Comparison of ENCODE assay signal across 26 cellular contexts in the genomic region with DNA sequence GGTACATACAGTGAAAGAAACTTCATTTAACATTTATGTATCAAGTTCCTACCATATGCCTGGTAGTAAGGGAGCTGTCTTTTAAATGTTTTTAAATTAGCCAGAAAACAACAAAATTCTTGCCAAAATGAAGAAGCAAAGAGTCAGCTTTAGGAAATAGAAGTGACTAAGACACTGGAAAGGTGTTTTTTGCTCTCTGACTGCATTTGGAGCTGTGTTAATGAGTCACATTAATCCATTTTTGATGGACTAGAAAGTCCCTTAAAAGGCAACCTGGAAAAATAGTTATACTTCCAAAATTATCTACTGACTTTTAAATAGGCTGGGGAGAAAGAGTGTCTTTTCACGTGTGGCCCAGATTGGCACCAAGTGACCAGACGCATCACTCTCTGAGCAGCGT. TPM values are rescaled to one million over a fixed set of nuclear protein-coding genes. Genes with fewer than 3 reads are reported as not detected.
"Had no signal": no experiment of that assay in that cellular context is flagged by ENCODE, and none has a peak within 500 bp of the region (broad histone marks: within the 10 kb centered on the region; RNA-seq: fewer than 3 reads in every experiment).

No MANE protein-coding gene starts in this region.

- H3K4me1 ChIP-seq: ascending aorta, gastrocnemius medialis, sigmoid colon, stomach had no signal

- DNase-seq: activated B cell treated with CpG ODN at 0.5 μM for 24 hours; activated CD8-positive, alpha-beta memory T cell treated with anti-CD3 and anti-CD28 coated beads, Interleukin-2, amount 10 ng/mL, durations not matched to agents 7 days and 5 days; activated CD8-positive, alpha-beta T cell treated with anti-CD3 and anti-CD28 coated beads, Interleukin-2, amount 10 ng/mL, durations not matched to agents 7 days and 5 days; activated naive CD4-positive, alpha-beta T cell treated with anti-CD3 and anti-CD28 coated beads for 36 hours; activated naive CD8-positive, alpha-beta T cell treated with anti-CD3 and anti-CD28 coated beads, Interleukin-2, amount 10 ng/mL, durations not matched to agents 7 days and 5 days; activated T-cell treated with anti-CD3 and anti-CD28 coated beads, Interleukin-2, amount 50 U/mL, for 48 hours; caudate nucleus; cortex of kidney; esophagus squamous epithelium; gastrocnemius medialis; glutamatergic neuron; left cardiac atrium; left ventricle myocardium superior; naive B cell; nephron progenitor cell; ovary; sigmoid colon; stimulated activated CD4-positive, alpha-beta T cell treated with anti-CD3 and anti-CD28 coated beads, Interleukin-1b, Interleukin-23, amount 100 ng/mL, for 48 hours; stimulated activated naive B cell treated with anti-CD40 and anti-IgM and Interleukin-4, amounts not matched to agents 10 μg/mL and 1 μg/mL and 100 μg/mL, for 72 hours; stomach; T-helper 1 cell; thyroid gland had no signal

- H3K36me3 ChIP-seq: ascending aorta, esophagus squamous epithelium, gastrocnemius medialis, ovary, sigmoid colon, stomach, thyroid gland had no signal

- ATAC-seq: activated CD8-positive, alpha-beta memory T cell treated with anti-CD3 and anti-CD28 coated beads, Interleukin-2, amount 10 ng/mL, durations not matched to agents 7 days and 5 days; activated CD8-positive, alpha-beta T cell treated with anti-CD3 and anti-CD28 coated beads, Interleukin-2, amount 10 ng/mL, durations not matched to agents 7 days and 5 days; gastrocnemius medialis; left cardiac atrium; left ventricle myocardium superior; stimulated activated naive B cell treated with anti-CD40 and anti-IgM and Interleukin-4, amounts not matched to agents 10 μg/mL and 1 μg/mL and 100 μg/mL, for 72 hours had no signal

- H3K27ac ChIP-seq: ascending aorta, esophagus squamous epithelium, gastrocnemius medialis, ovary, sigmoid colon, stomach, thyroid gland had no signal

- H3K27me3 ChIP-seq: ascending aorta, gastrocnemius medialis, ovary, sigmoid colon, stomach, thyroid gland had no signal

- H3K9me3 ChIP-seq: gastrocnemius medialis, ovary, sigmoid colon, stomach, thyroid gland had no signal

- H3K4me2 ChIP-seq: smooth muscle cell had no signal

- H3K4me3 ChIP-seq: ascending aorta, esophagus squamous epithelium, gastrocnemius medialis, ovary, sigmoid colon, smooth muscle cell, stomach, thyroid gland had no signal

- FAIRE-seq: islet of Langerhans had no signal

RNA-seq across cellular contexts. Expression of gene COL17A1, which starts 3.9 kb away (rescaled TPM):
- total RNA-seq: activated B cell treated with CpG ODN at 0.5 μM for 24 hours; activated CD8-positive, alpha-beta memory T cell treated with anti-CD3 and anti-CD28 coated beads, Interleukin-2, amount 10 ng/mL, durations not matched to agents 7 days and 5 days; activated CD8-positive, alpha-beta T cell treated with anti-CD3 and anti-CD28 coated beads, Interleukin-2, amount 10 ng/mL, durations not matched to agents 7 days and 5 days; activated naive CD4-positive, alpha-beta T cell treated with anti-CD3 and anti-CD28 coated beads for 36 hours; activated naive CD8-positive, alpha-beta T cell treated with anti-CD3 and anti-CD28 coated beads, Interleukin-2, amount 10 ng/mL, durations not matched to agents 7 days and 5 days; chondrocyte; sigmoid colon had no signal
